ENCODE assay signal across 1 cellular context in the genomic region with DNA sequence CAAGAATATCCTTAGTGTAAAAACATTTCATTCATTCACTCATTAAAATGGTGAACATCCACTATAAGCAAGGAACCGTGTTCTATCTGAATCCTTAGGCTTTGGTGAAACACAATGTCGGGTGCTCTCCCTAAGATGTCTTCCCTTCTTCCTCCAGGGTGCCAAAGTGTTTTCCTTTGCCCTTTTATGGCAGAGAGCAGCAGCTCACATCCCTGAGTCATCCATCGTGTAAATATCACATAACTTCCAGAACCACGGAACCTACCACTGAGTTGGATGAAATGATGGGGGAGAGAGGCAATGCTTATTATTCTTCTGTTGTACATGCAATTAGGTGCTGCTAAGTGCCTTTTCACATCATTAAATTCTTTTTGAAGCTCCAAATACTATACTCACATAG.
TF ChIP-seq lines count a peak whose summit lies in the region.

No MANE protein-coding gene starts in this region.

TF ChIP-seq in IMR-90, 13 proteins besides CTCF, POLR2A, EP300 and RAD21:
- no peak for TF ChIP-seq MXI1 (IDR thresholded peaks at IDR 0.05; ENCODE audit: borderline replicate concordance, low read depth, low read length)
- no peak for TF ChIP-seq CEBPB (IDR thresholded peaks at IDR 0.05; ENCODE audit: low read depth, low read length)
- TF ChIP-seq FOS (IDR thresholded peaks at IDR 0.05; ENCODE audit: low read depth, low read length) = peak; percentile 77
- TF ChIP-seq BHLHE40 (IDR thresholded peaks at IDR 0.05; ENCODE audit: low read depth, low read length) = peak; percentile 39; the same call in 1 of the 2 replicates
- peak; percentile 64 for TF ChIP-seq NFE2L2 (IDR thresholded peaks at IDR 0.05; ENCODE audit: low read depth, low read length)
